ENCODE assay signal across 22 cellular contexts in genomic region chr4:147826288-147826646, GRCh38.
DNase-seq lines count a peak whose midpoint lies in the region; ATAC-seq, FAIRE-seq and TF ChIP-seq lines count a peak whose summit lies in the region.
"Had no signal": no experiment of that assay in that cellular context is flagged by ENCODE, and none has a peak within 500 bp of the region (broad histone marks: within the 10 kb centered on the region; RNA-seq: fewer than 3 reads in every experiment).

No MANE protein-coding gene starts in this region.

- no peak for DNase-seq in CD14-positive monocyte (ENCODE audit: low spot score)
- no peak for DNase-seq in astrocyte (ENCODE audit: low read depth)
- no peak for DNase-seq in heart right ventricle
- DNase-seq in sigmoid colon, result no peak
- DNase-seq in tibial nerve (ENCODE audit: low spot score in 2 of 2), result no peak
- DNase-seq in stimulated activated naive CD8-positive, alpha-beta T cell treated with anti-CD3 and anti-CD28 coated beads, Interleukin-15, Interleukin-2, amounts not matched to agents 100 U/mL and 50 U/mL, for 24 hours, result no peak
- DNase-seq: activated CD4-positive, alpha-beta memory T cell treated with anti-CD3 and anti-CD28 coated beads for 36 hours; activated gamma-delta T cell treated with Interleukin-2 at 50 U/mL for 16 hours; activated T-cell treated with anti-CD3 and anti-CD28 coated beads for 4 hours; C1 segment of cervical spinal cord; MM.1S; NCI-H1694; T-helper 2 cell had no signal

- H3K9ac ChIP-seq in astrocyte (ENCODE audit: low read length), result no peak overlapping the region

- no peak overlapping the region for H3K4me2 ChIP-seq in astrocyte (ENCODE audit: low read length)

- H3K9me3 ChIP-seq in astrocyte (ENCODE audit: insufficient read depth, low read depth, low read length), result no peaks in the 10 kb centered on the region
- no peaks in the 10 kb centered on the region for H3K9me3 ChIP-seq in heart right ventricle
- H3K9me3 ChIP-seq in sigmoid colon, result no peaks in the 10 kb centered on the region
- no peaks in the 10 kb centered on the region for H3K9me3 ChIP-seq in tibial nerve
- H3K9me3 ChIP-seq: SJSA1 had no signal

- no peak overlapping the region for H2AFZ ChIP-seq in astrocyte (ENCODE audit: low read depth, low read length)

- H3K4me3 ChIP-seq in astrocyte (ENCODE audit: insufficient read depth, low read depth, low read length), result no peak overlapping the region
- H3K4me3 ChIP-seq in heart right ventricle, result no peak overlapping the region
- H3K4me3 ChIP-seq in sigmoid colon, result no peak overlapping the region
- H3K4me3 ChIP-seq in tibial nerve, result no peak overlapping the region
- H3K4me3 ChIP-seq: SJSA1, skin epidermis had no signal

- FAIRE-seq in astrocyte (lab: Jason Lieb, UNC), result no peak
- FAIRE-seq: A204.1, endometrium, GM19239, H1 had no signal

- 62 to 69% methylated on average over 5 of the region's 5 CpGs for WGBS in heart right ventricle, 2 donors
- 67 to 85% methylated on average over 5 of the region's 5 CpGs for WGBS in sigmoid colon, 2 donors
- WGBS in tibial nerve, 2 donors, result 79 to 84% methylated on average over 5 of the region's 5 CpGs

- ATAC-seq in heart right ventricle (peak in 5 of 8 donors; percentile 6 to 29 (median 18)), HG02623 (IDR thresholded peaks at IDR 0.05; ENCODE audit: unreplicated experiment) (no peak), HG03520 (IDR thresholded peaks at IDR 0.05; ENCODE audit: unreplicated experiment) (no peak)
- ATAC-seq in stimulated activated naive CD8-positive, alpha-beta T cell treated with anti-CD3 and anti-CD28 coated beads, Interleukin-15, Interleukin-2, amounts not matched to agents 100 U/mL and 50 U/mL, for 24 hours, result no peak

- H4K20me1 ChIP-seq in astrocyte (ENCODE audit: insufficient read depth, low read length), result no peaks in the 10 kb centered on the region

- no peaks in the 10 kb centered on the region for H3K27me3 Mint-ChIP-seq in CD14-positive monocyte (ENCODE audit: low read depth in 3 of 3)
- H3K27me3 Mint-ChIP-seq in astrocyte (ENCODE audit: low read depth, unreplicated experiment), result no peaks in the 10 kb centered on the region
- H3K27me3 Mint-ChIP-seq: activated CD4-positive, alpha-beta memory T cell treated with anti-CD3 and anti-CD28 coated beads for 36 hours; stimulated activated naive CD8-positive, alpha-beta T cell treated with anti-CD3 and anti-CD28 coated beads, Interleukin-15, Interleukin-2, amounts not matched to agents 100 ng/mL and 50 ng/mL, for 24 hours had no signal

- H3K36me3 Mint-ChIP-seq in CD14-positive monocyte (peaks cover 0 to 13% of the 10 kb centered on the region in 2 donors), astrocyte (ENCODE audit: low read depth, unreplicated experiment) (peaks cover 19% of the 10 kb centered on the region)

- TF ChIP-seq EP300 in sigmoid colon (IDR thresholded peaks at IDR 0.05) (no peak), tibial nerve (IDR thresholded peaks at IDR 0.05) (no peak)

- TF ChIP-seq CTCF in CD14-positive monocyte (IDR thresholded peaks at IDR 0.05) (no peak), astrocyte (IDR thresholded peaks at IDR 0.05; ENCODE audit: insufficient read depth, low read depth, low read length) (no peak), heart right ventricle (IDR thresholded peaks at IDR 0.05) (no peak), sigmoid colon (IDR thresholded peaks at IDR 0.05) (no peak), tibial nerve (IDR thresholded peaks at IDR 0.05) (no peak)

- H3K4me1 ChIP-seq in astrocyte (ENCODE audit: insufficient read depth, low read length) (peaks cover 33% of the 10 kb centered on the region), heart right ventricle (peaks cover 19 to 91% (median 68%) of the 10 kb centered on the region in 9 donors), sigmoid colon (peaks cover 8 to 94% (median 89%) of the 10 kb centered on the region in 4 donors), tibial nerve (peaks cover 0 to 86% (median 47%) of the 10 kb centered on the region in 4 donors)

- TF ChIP-seq POLR2A in sigmoid colon (IDR thresholded peaks at IDR 0.05), result no peak
- no peak for TF ChIP-seq POLR2A in tibial nerve (IDR thresholded peaks at IDR 0.05)

- no peaks in the 10 kb centered on the region for H3K36me3 ChIP-seq in astrocyte (ENCODE audit: insufficient read depth, low read length)
- peaks cover 0 to 18% (median 4%) of the 10 kb centered on the region in 9 donors for H3K36me3 ChIP-seq in heart right ventricle
- peaks cover 0 to 15% (median 6%) of the 10 kb centered on the region in 4 donors for H3K36me3 ChIP-seq in sigmoid colon
- peaks cover 0 to 34% (median 0%) of the 10 kb centered on the region in 3 donors for H3K36me3 ChIP-seq in tibial nerve

- H3K4me3 Mint-ChIP-seq in CD14-positive monocyte (no peak overlapping the region), astrocyte (ENCODE audit: unreplicated experiment) (no peak overlapping the region)
- H3K4me3 Mint-ChIP-seq: activated CD4-positive, alpha-beta memory T cell treated with anti-CD3 and anti-CD28 coated beads for 36 hours; stimulated activated naive CD8-positive, alpha-beta T cell treated with anti-CD3 and anti-CD28 coated beads, Interleukin-15, Interleukin-2, amounts not matched to agents 100 ng/mL and 50 ng/mL, for 24 hours had no signal

- peaks cover 56% of the 10 kb centered on the region for H3K4me1 Mint-ChIP-seq in CD14-positive monocyte
- peaks cover 43% of the 10 kb centered on the region for H3K4me1 Mint-ChIP-seq in astrocyte (ENCODE audit: low read depth, unreplicated experiment)

- H3K27ac ChIP-seq in astrocyte (ENCODE audit: low read depth, low read length) (no peak overlapping the region), heart right ventricle (peak overlapping the region; percentile 57 to 93 (median 75)), sigmoid colon (peak overlapping the region; percentile 72 to 96 (median 86)), tibial nerve (peak overlapping the region in 1 of 4 donors; percentile 59)
- H3K27ac ChIP-seq: SJSA1 had no signal

- no peaks in the 10 kb centered on the region for H3K79me2 ChIP-seq in astrocyte (ENCODE audit: insufficient read depth, low read length)

- H3K27ac Mint-ChIP-seq in CD14-positive monocyte, result peak overlapping the region in 6 of 7 donors; percentile 4 to 84 (median 70)
- H3K27ac Mint-ChIP-seq in astrocyte (ENCODE audit: unreplicated experiment), result peak overlapping the region; percentile 63
- H3K27ac Mint-ChIP-seq: activated CD4-positive, alpha-beta memory T cell treated with anti-CD3 and anti-CD28 coated beads for 36 hours; stimulated activated naive CD8-positive, alpha-beta T cell treated with anti-CD3 and anti-CD28 coated beads, Interleukin-15, Interleukin-2, amounts not matched to agents 100 ng/mL and 50 ng/mL, for 24 hours had no signal

- H3K27me3 ChIP-seq in astrocyte (ENCODE audit: insufficient read depth, low read length) (no peaks in the 10 kb centered on the region), heart right ventricle (no peaks in the 10 kb centered on the region), sigmoid colon (no peaks in the 10 kb centered on the region), tibial nerve (no peaks in the 10 kb centered on the region)
- H3K27me3 ChIP-seq: SJSA1 had no signal

- H3K9me3 Mint-ChIP-seq in CD14-positive monocyte (no peaks in the 10 kb centered on the region), astrocyte (ENCODE audit: unreplicated experiment) (no peaks in the 10 kb centered on the region)
- H3K9me3 Mint-ChIP-seq: activated CD4-positive, alpha-beta memory T cell treated with anti-CD3 and anti-CD28 coated beads for 36 hours; stimulated activated naive CD8-positive, alpha-beta T cell treated with anti-CD3 and anti-CD28 coated beads, Interleukin-15, Interleukin-2, amounts not matched to agents 100 ng/mL and 50 ng/mL, for 24 hours had no signal

- intact Hi-C loops in CD14-positive monocyte (cut with micrococcal nuclease), result no loop called here
- intact Hi-C loops in heart right ventricle (cut with DNase I), result loop anchor here in 2 of 10 donors (5.0 kb wide), 2 partner anchors 49 to 94 kb away; partner anchors contain the start of gene ARHGAP10 (in 2 of the 2)
- intact Hi-C loops in sigmoid colon (cut with DNase I), result no loop called here

Comparison
In these comparisons a context has a peak if more than half of its experiments do, and no peak if none do; other contexts are left out.
1. ATAC-seq: peak in heart right ventricle (5 of 8); none in stimulated activated naive CD8-positive, alpha-beta T cell treated with anti-CD3 and anti-CD28 coated beads, Interleukin-15, Interleukin-2, amounts not matched to agents 100 U/mL and 50 U/mL, for 24 hours (single experiment), HG02623 (single experiment) and HG03520 (single experiment).